In the genomic region with DNA sequence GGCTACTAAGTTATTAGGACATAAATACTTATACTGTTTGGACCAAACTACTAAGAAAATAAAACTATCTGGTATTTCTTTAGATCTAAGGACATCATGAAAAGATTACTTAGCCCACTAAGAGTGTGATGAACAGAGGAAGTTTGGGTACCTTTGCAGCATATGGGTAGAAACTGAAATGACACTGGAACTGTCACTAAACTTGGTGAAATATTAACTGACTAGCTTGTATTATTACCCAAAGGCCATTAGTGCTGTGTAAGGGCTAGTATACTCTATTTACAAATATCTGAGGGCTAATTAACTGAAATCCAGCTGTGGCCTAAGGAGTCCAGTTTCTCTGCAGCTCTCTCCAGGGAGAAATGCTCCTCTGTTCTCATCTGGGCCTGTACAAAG, we compare ENCODE assay signal across 13 cellular contexts. TPM values are rescaled to one million over a fixed set of nuclear protein-coding genes. Genes with fewer than 3 reads are reported as not detected.
DNase-seq lines count a peak whose midpoint lies in the region; ATAC-seq and TF ChIP-seq lines count a peak whose summit lies in the region.
"Had no signal": no experiment of that assay in that cellular context is flagged by ENCODE, and none has a peak within 500 bp of the region (broad histone marks: within the 10 kb centered on the region; RNA-seq: fewer than 3 reads in every experiment).

No MANE protein-coding gene starts in this region.

- TF ChIP-seq POLR2A in lower leg skin (IDR thresholded peaks at IDR 0.05) = no peak

- no peak overlapping the region for H3K4me3 ChIP-seq in lower leg skin (ENCODE audit: low read depth, poor library complexity, severe bottlenecking)
- H3K4me3 ChIP-seq: K562 had no signal

- ATAC-seq in GM18502 (IDR thresholded peaks at IDR 0.05; ENCODE audit: poor library complexity, unreplicated experiment) (peak; percentile 78), GM19467 (IDR thresholded peaks at IDR 0.05; ENCODE audit: unreplicated experiment) (peak; percentile 99), HG02885 (IDR thresholded peaks at IDR 0.05; ENCODE audit: poor library complexity, unreplicated experiment) (peak; percentile 79), HG03565 (IDR thresholded peaks at IDR 0.05; ENCODE audit: unreplicated experiment) (peak; percentile 87)
- ATAC-seq: K562 had no signal

- intact Hi-C loops in lower leg skin (cut with DNase I; ENCODE audit: low total_unique reads) = no loop called here

- no peak for DNase-seq in lower leg skin (ENCODE audit: low spot score in 2 of 2)
- DNase-seq in NCI-H2171 (lab: John Stamatoyannopoulos, UW) = no peak
- no peak for DNase-seq in GF-D8 (lab: John Stamatoyannopoulos, UW)
- DNase-seq in DMS 273 treated with DMSO at 0.1 percent for 48 hours (lab: John Stamatoyannopoulos, UW) = no peak
- DNase-seq: activated T-cell treated with anti-CD3 and anti-CD28 coated beads, Interleukin-2, amount 50 U/mL, for 24 hours; EL; NCI-H1694; stimulated activated CD8-positive, alpha-beta memory T cell treated with anti-CD3 and anti-CD28 coated beads, Interleukin-4, amount 100 ng/mL, for 48 hours had no signal

- no peak for TF ChIP-seq CTCF in lower leg skin (IDR thresholded peaks at IDR 0.05)

RNA-seq across cellular contexts. Expression of a gene that starts 45.5 kb away (rescaled TPM):
- 100 to 1,000 TPM in 1 of 4 donors, 10 to 100 TPM in 3; 53.6 to 115 (median 65.6) TPM for total RNA-seq in lower leg skin
